Comparison of ENCODE assay signal across 8 cellular contexts in genomic region chr7:99559276-99559915, GRCh38. TPM values are rescaled to one million over a fixed set of nuclear protein-coding genes. Genes with fewer than 3 reads are reported as not detected.
DNase-seq lines count a peak whose midpoint lies in the region; ATAC-seq lines count a peak whose summit lies in the region.

No MANE protein-coding gene starts in this region.

- H3K27me3 ChIP-seq in BLaER1 (no peaks in the 10 kb centered on the region), MG63 (no peaks in the 10 kb centered on the region)

- POLR2A ChIA-PET in naive thymus-derived CD8-positive, alpha-beta T cell (lab: Charles Lee): interaction anchor here (0.6 to 4.1 kb wide), 15 partner anchors 20 to 1692 kb away, joined by 3 to 71 read pairs (median 6); partner anchors contain the start of genes AP4M1, ARPC1B, ATP5MF and BUD31

- H3K4me3 Mint-ChIP-seq in dendritic cell treated with granulocyte-macrophage colony-stimulating factor and Interleukin-4, amounts not matched to agents 40 ng/mL and 50 ng/mL, for 4 days: peak overlapping the region; percentile 96
- peak overlapping the region; percentile 91 to 100 (median 99) for H3K4me3 Mint-ChIP-seq in naive thymus-derived CD8-positive, alpha-beta T cell

- H3K36me3 ChIP-seq in BLaER1 (peaks cover 63% of the 10 kb centered on the region), MG63 (peaks cover 44% of the 10 kb centered on the region)

- peak overlapping the region; percentile 93 for H3K27ac Mint-ChIP-seq in dendritic cell treated with granulocyte-macrophage colony-stimulating factor and Interleukin-4, amounts not matched to agents 40 ng/mL and 50 ng/mL, for 4 days
- peak overlapping the region; percentile 98 to 100 (median 100) for H3K27ac Mint-ChIP-seq in naive thymus-derived CD8-positive, alpha-beta T cell

- peak overlapping the region; percentile 96 for H3K27ac ChIP-seq in BLaER1

- H3K4me3 ChIP-seq in BLaER1 (peak overlapping the region; percentile 91), MG63 (peak overlapping the region; percentile 76)

- no peaks in the 10 kb centered on the region for H3K9me3 ChIP-seq in BLaER1
- H3K9me3 ChIP-seq in MG63: no peaks in the 10 kb centered on the region

- H3K27me3 Mint-ChIP-seq in dendritic cell treated with granulocyte-macrophage colony-stimulating factor and Interleukin-4, amounts not matched to agents 40 ng/mL and 50 ng/mL, for 4 days: no peaks in the 10 kb centered on the region
- no peaks in the 10 kb centered on the region for H3K27me3 Mint-ChIP-seq in naive thymus-derived CD8-positive, alpha-beta T cell

- H3K4me1 Mint-ChIP-seq in dendritic cell treated with granulocyte-macrophage colony-stimulating factor and Interleukin-4, amounts not matched to agents 40 ng/mL and 50 ng/mL, for 4 days (ENCODE audit: low read depth): peaks cover 54% of the 10 kb centered on the region
- peaks cover 39 to 76% (median 66%) of the 10 kb centered on the region in 4 donors for H3K4me1 Mint-ChIP-seq in naive thymus-derived CD8-positive, alpha-beta T cell

- peaks cover 74% of the 10 kb centered on the region for H3K36me3 Mint-ChIP-seq in dendritic cell treated with granulocyte-macrophage colony-stimulating factor and Interleukin-4, amounts not matched to agents 40 ng/mL and 50 ng/mL, for 4 days (ENCODE audit: low read depth)
- H3K36me3 Mint-ChIP-seq in naive thymus-derived CD8-positive, alpha-beta T cell: peaks cover 0 to 65% (median 11%) of the 10 kb centered on the region in 3 donors

- H3K9me3 Mint-ChIP-seq in dendritic cell treated with granulocyte-macrophage colony-stimulating factor and Interleukin-4, amounts not matched to agents 40 ng/mL and 50 ng/mL, for 4 days: no peaks in the 10 kb centered on the region
- no peaks in the 10 kb centered on the region for H3K9me3 Mint-ChIP-seq in naive thymus-derived CD8-positive, alpha-beta T cell

- intact Hi-C loops in dendritic cell treated with granulocyte-macrophage colony-stimulating factor and Interleukin-4, amounts not matched to agents 40 ng/mL and 50 ng/mL, for 4 days (cut with micrococcal nuclease): loop anchor here (2.0 to 10.0 kb wide), 3 partner anchors 55 to 525 kb away; partner anchors contain the start of genes COPS6, ZKSCAN5, ZNF3 and ZNF789

- DNase-seq in MG63 (no peak), DMS53 treated with DMSO at 0.1 percent for 48 hours (lab: John Stamatoyannopoulos, UW; ENCODE audit: unreplicated experiment) (no peak), DMS114 treated with DMSO at 0.1 percent for 48 hours (lab: John Stamatoyannopoulos, UW; ENCODE audit: unreplicated experiment) (no peak), RPMI8226 (no peak)
- peak in 1 of 10 donors; percentile 26 for DNase-seq in naive thymus-derived CD8-positive, alpha-beta T cell

- peak overlapping the region; percentile 82 for H3K4me2 ChIP-seq in BLaER1

- peaks cover 28% of the 10 kb centered on the region for H3K4me1 ChIP-seq in BLaER1

- peaks cover 44% of the 10 kb centered on the region for H4K20me1 ChIP-seq in BLaER1

- peak overlapping the region; percentile 97 for H3K9ac ChIP-seq in BLaER1

- no peak for ATAC-seq in naive thymus-derived CD8-positive, alpha-beta T cell
- ATAC-seq in GM21737 (IDR thresholded peaks at IDR 0.05; ENCODE audit: unreplicated experiment): no peak

RNA-seq across cellular contexts. Expression of gene ZNF655, which starts 1.0 kb away (rescaled TPM):
- 23.1 and 36.7 TPM in 2 replicates for total RNA-seq in MG63 (2014; rRNA removed; shearing (Covaris generic); ENCODE audit: low replicate concordance)
- 100 to 1,000 TPM; 179 to 181 TPM for total RNA-seq in naive thymus-derived CD8-positive, alpha-beta T cell
- polyA plus RNA-seq in naive thymus-derived CD8-positive, alpha-beta T cell: 10 to 100 TPM; 70.3 to 86.3 (median 74.3) TPM

RNA-seq across cellular contexts. Expression of gene FAM200A, which starts 7.5 kb away (rescaled TPM):
- total RNA-seq in MG63 (2014; rRNA removed; shearing (Covaris generic); ENCODE audit: low replicate concordance): 0.72 and 5.1 TPM in 2 replicates
- 10 to 100 TPM in 1 of 2 experiments, 1 to 10 TPM in 1; 8.6 to 11.3 TPM for total RNA-seq in naive thymus-derived CD8-positive, alpha-beta T cell
- polyA plus RNA-seq in naive thymus-derived CD8-positive, alpha-beta T cell: 1 to 10 TPM; 3.2 to 6.3 (median 5.4) TPM

RNA-seq across cellular contexts. Expression of gene TMEM225B, which starts 38.7 kb away (rescaled TPM):
- not detected in 2 replicates for total RNA-seq in MG63 (2014; rRNA removed; shearing (Covaris generic); ENCODE audit: low replicate concordance)
- 1 to 10 TPM; 2.3 to 2.5 TPM for total RNA-seq in naive thymus-derived CD8-positive, alpha-beta T cell
- polyA plus RNA-seq in naive thymus-derived CD8-positive, alpha-beta T cell: 1 to 10 TPM; 2.7 to 3.4 (median 2.8) TPM

RNA-seq across cellular contexts. Expression of gene ZKSCAN5, which starts 54.9 kb away (rescaled TPM):
- total RNA-seq in MG63 (2014; rRNA removed; shearing (Covaris generic); ENCODE audit: low replicate concordance): 4.4 and 9.4 TPM in 2 replicates
- total RNA-seq in naive thymus-derived CD8-positive, alpha-beta T cell: 1 to 10 TPM; 8.9 to 9.9 TPM
- polyA plus RNA-seq in naive thymus-derived CD8-positive, alpha-beta T cell: 1 to 10 TPM; 3.0 to 5.7 (median 3.9) TPM

RNA-seq across cellular contexts. Expression of gene ZSCAN25, which starts 57.4 kb away (rescaled TPM):
- total RNA-seq in MG63 (2014; rRNA removed; shearing (Covaris generic); ENCODE audit: low replicate concordance): 3.8 and 3.9 TPM in 2 replicates
- total RNA-seq in naive thymus-derived CD8-positive, alpha-beta T cell: 10 to 100 TPM; 57.1 to 57.8 TPM
- 10 to 100 TPM in 2 of 3 donors, 1 to 10 TPM in 1; 9.2 to 19.0 (median 16.2) TPM for polyA plus RNA-seq in naive thymus-derived CD8-positive, alpha-beta T cell
